Comparison of ENCODE assay signal across 22 cellular contexts in genomic region chr3:38120690-38121450, GRCh38. TPM values are rescaled to one million over a fixed set of nuclear protein-coding genes. Genes with fewer than 3 reads are reported as not detected.
A peak's percentile ranks its signal among the peaks of the same experiment; 100 is the strongest.
DNase-seq lines count a peak whose midpoint lies in the region; ATAC-seq and TF ChIP-seq lines count a peak whose summit lies in the region.
"Had no signal": no experiment of that assay in that cellular context is flagged by ENCODE, and none has a peak within 500 bp of the region (broad histone marks: within the 10 kb centered on the region; RNA-seq: fewer than 3 reads in every experiment).

No MANE protein-coding gene starts in this region.

- H3K36me3 ChIP-seq in heart right ventricle (peaks cover 0 to 64% (median 39%) of the 10 kb centered on the region in 9 donors), RWPE2 (ENCODE audit: low read depth) (peaks cover 36% of the 10 kb centered on the region), right lobe of liver (peaks cover 0 to 59% (median 38%) of the 10 kb centered on the region in 4 donors)

- peak overlapping the region; percentile 75 for H3K27ac Mint-ChIP-seq in stimulated activated naive B cell treated with anti-CD40 and anti-IgM and Interleukin-4, amounts not matched to agents 10 μg/mL and 1 μg/mL and 100 μg/mL, for 72 hours
- H3K27ac Mint-ChIP-seq: activated naive CD8-positive, alpha-beta T cell; nephron progenitor cell had no signal

- peak; percentile 30 for DNase-seq in Right ventricle myocardium inferior (ENCODE audit: missing footprints)
- DNase-seq in heart right ventricle = no peak
- DNase-seq in RWPE2 (ENCODE audit: low spot score) = peak; percentile 30
- DNase-seq in right lobe of liver = peak; percentile 11 to 54 (median 45)
- DNase-seq in stimulated activated naive B cell treated with anti-CD40 and anti-IgM and Interleukin-4, amounts not matched to agents 10 μg/mL and 1 μg/mL and 100 μg/mL, for 72 hours = no peak
- no peak for DNase-seq in stimulated activated CD8-positive, alpha-beta memory T cell treated with anti-CD3 and anti-CD28 coated beads, Interleukin-4, amount 100 ng/mL, for 48 hours
- DNase-seq in KBM-7 = no peak
- DNase-seq: activated CD4-positive, alpha-beta T cell treated with anti-CD3 and anti-CD28 coated beads for 48 hours; DMS79; effector memory CD8-positive, alpha-beta T cell; Kasumi-1; NCI-H1048; NCI-H2081; NCI-H446; nephron progenitor cell; upper lobe of right lung had no signal

- TF ChIP-seq POLR2A in right lobe of liver (IDR thresholded peaks at IDR 0.05) = no peak

- peaks cover 0 to 14% (median 4%) of the 10 kb centered on the region in 9 donors for H3K4me1 ChIP-seq in heart right ventricle
- H3K4me1 ChIP-seq in RWPE2 (ENCODE audit: insufficient read depth, poor library complexity, severe bottlenecking) = no peaks in the 10 kb centered on the region
- peaks cover 0 to 63% (median 25%) of the 10 kb centered on the region in 4 donors for H3K4me1 ChIP-seq in right lobe of liver
- H3K4me1 ChIP-seq: prostate gland, upper lobe of right lung had no signal

- in situ Hi-C loops in KBM-7 (cut with MboI; ENCODE audit: low pct_unique_long_range_greater_than_20kb, low sequenced_read_pairs) = no loop called here

- H3K27me3 ChIP-seq in heart right ventricle (no peaks in the 10 kb centered on the region), RWPE2 (ENCODE audit: insufficient read depth, poor library complexity, severe bottlenecking) (no peaks in the 10 kb centered on the region), right lobe of liver (no peaks in the 10 kb centered on the region)
- H3K27me3 ChIP-seq: upper lobe of right lung had no signal

- peaks cover 15 to 24% of the 10 kb centered on the region in 2 donors for H3K4me1 Mint-ChIP-seq in stimulated activated naive B cell treated with anti-CD40 and anti-IgM and Interleukin-4, amounts not matched to agents 10 μg/mL and 1 μg/mL and 100 μg/mL, for 72 hours
- H3K4me1 Mint-ChIP-seq: nephron progenitor cell had no signal

- H3K9me3 Mint-ChIP-seq in stimulated activated naive B cell treated with anti-CD40 and anti-IgM and Interleukin-4, amounts not matched to agents 10 μg/mL and 1 μg/mL and 100 μg/mL, for 72 hours = no peaks in the 10 kb centered on the region
- H3K9me3 Mint-ChIP-seq: effector memory CD8-positive, alpha-beta T cell; nephron progenitor cell had no signal

- no peak for TF ChIP-seq CTCF in heart right ventricle (IDR thresholded peaks at IDR 0.05)
- no peak for TF ChIP-seq CTCF in RWPE2 (IDR thresholded peaks at IDR 0.05; ENCODE audit: poor library complexity, severe bottlenecking)
- TF ChIP-seq CTCF in right lobe of liver (IDR thresholded peaks at IDR 0.05) = no peak

- no peak overlapping the region for H3K27ac ChIP-seq in heart right ventricle
- no peak overlapping the region for H3K27ac ChIP-seq in RWPE2 (ENCODE audit: poor library complexity, severe bottlenecking)
- H3K27ac ChIP-seq in right lobe of liver = peak overlapping the region in 1 of 3 donors; percentile 13
- H3K27ac ChIP-seq: prostate gland, skin epidermis, upper lobe of right lung had no signal

- H3K27me3 Mint-ChIP-seq in stimulated activated naive B cell treated with anti-CD40 and anti-IgM and Interleukin-4, amounts not matched to agents 10 μg/mL and 1 μg/mL and 100 μg/mL, for 72 hours = no peaks in the 10 kb centered on the region
- H3K27me3 Mint-ChIP-seq: activated naive CD8-positive, alpha-beta T cell; effector memory CD8-positive, alpha-beta T cell had no signal

- H3K9me3 ChIP-seq in heart right ventricle (no peaks in the 10 kb centered on the region), RWPE2 (ENCODE audit: severe bottlenecking) (no peaks in the 10 kb centered on the region), right lobe of liver (no peaks in the 10 kb centered on the region)
- H3K9me3 ChIP-seq: prostate gland, upper lobe of right lung had no signal

- H3K4me3 ChIP-seq in heart right ventricle (no peak overlapping the region), RWPE2 (ENCODE audit: severe bottlenecking) (no peak overlapping the region), right lobe of liver (no peak overlapping the region)
- H3K4me3 ChIP-seq: GM12878, prostate gland, skin epidermis, upper lobe of right lung had no signal

- peaks cover 49 to 60% of the 10 kb centered on the region in 2 donors for H3K36me3 Mint-ChIP-seq in stimulated activated naive B cell treated with anti-CD40 and anti-IgM and Interleukin-4, amounts not matched to agents 10 μg/mL and 1 μg/mL and 100 μg/mL, for 72 hours

- intact Hi-C loops in Right ventricle myocardium inferior (cut with DNase I) (no loop called here), heart right ventricle (cut with DNase I) (loop anchor here in 2 of 10 donors (5.0 to 10.0 kb wide), 2 partner anchors 354 to 356 kb away; no protein-coding TSS in a partner anchor), right lobe of liver (cut with DNase I) (loop anchor here in 1 of 2 donors (10.0 kb wide), 1 partner anchor 354 kb away; no protein-coding TSS in a partner anchor)

- H3K4me3 Mint-ChIP-seq in stimulated activated naive B cell treated with anti-CD40 and anti-IgM and Interleukin-4, amounts not matched to agents 10 μg/mL and 1 μg/mL and 100 μg/mL, for 72 hours = no peak overlapping the region
- H3K4me3 Mint-ChIP-seq: activated naive CD8-positive, alpha-beta T cell; effector memory CD8-positive, alpha-beta T cell; nephron progenitor cell had no signal

- WGBS in heart right ventricle, 2 donors = 89 to 91% methylated on average over 11 of the region's 11 CpGs
- WGBS in right lobe of liver (ENCODE audit: insufficient coverage, low coverage, low lambda C conversion rate, missing lambda C conversion rate) = 74% methylated on average over 3 of the region's 11 CpGs

- no peak for ATAC-seq in Right ventricle myocardium inferior
- ATAC-seq in heart right ventricle = no peak
- ATAC-seq in RWPE2 (ENCODE audit: low read depth) = no peak
- no peak for ATAC-seq in right lobe of liver
- no peak for ATAC-seq in stimulated activated naive B cell treated with anti-CD40 and anti-IgM and Interleukin-4, amounts not matched to agents 10 μg/mL and 1 μg/mL and 100 μg/mL, for 72 hours (replicated peaks)
- no peak for ATAC-seq in HG02938 (IDR thresholded peaks at IDR 0.05; ENCODE audit: unreplicated experiment)
- ATAC-seq: effector memory CD8-positive, alpha-beta T cell; GM12878; upper lobe of right lung had no signal

RNA-seq across cellular contexts. Expression of gene ACAA1, which starts 16.1 kb away (rescaled TPM):
- total RNA-seq in Right ventricle myocardium inferior = 116 TPM
- 100 to 1,000 TPM; 102 to 136 (median 117) TPM for total RNA-seq in heart right ventricle
- 100 to 1,000 TPM in 1 of 2 donors, 10 to 100 TPM in 1; 76.4 to 133 TPM for polyA plus RNA-seq in heart right ventricle
- total RNA-seq in right lobe of liver = 100 to 1,000 TPM; 192 to 441 (median 309) TPM

RNA-seq across cellular contexts. Expression of gene MYD88, which starts 17.6 kb away (rescaled TPM):
- total RNA-seq in Right ventricle myocardium inferior (8.8 TPM), heart right ventricle (10 to 100 TPM in 2 of 10 donors, 1 to 10 TPM in 8; 4.2 to 22.3 (median 6.8) TPM), right lobe of liver (10 to 100 TPM; 24.3 to 57.3 (median 37.0) TPM)
- 10 to 100 TPM in 1 of 2 donors, 1 to 10 TPM in 1; 7.1 to 11.1 TPM for polyA plus RNA-seq in heart right ventricle
- total RNA-seq: HT1080 had no signal

RNA-seq across cellular contexts. Expression of gene OXSR1, which starts 44.5 kb away (rescaled TPM):
- total RNA-seq in Right ventricle myocardium inferior (24.6 TPM), heart right ventricle (10 to 100 TPM; 27.3 to 38.4 (median 31.6) TPM), right lobe of liver (10 to 100 TPM; 12.0 to 20.3 (median 15.2) TPM)
- polyA plus RNA-seq in heart right ventricle = 10 to 100 TPM; 13.7 to 15.9 TPM

Comparison
In these comparisons a context has a peak if more than half of its experiments do, and no peak if none do; other contexts are left out.
1. DNase-seq: peak in Right ventricle myocardium inferior (single experiment), RWPE2 (single experiment) and right lobe of liver (3 of 3); none in heart right ventricle (0 of 2), stimulated activated naive B cell treated with anti-CD40 and anti-IgM and Interleukin-4, amounts not matched to agents 10 μg/mL and 1 μg/mL and 100 μg/mL, for 72 hours (single experiment), stimulated activated CD8-positive, alpha-beta memory T cell treated with anti-CD3 and anti-CD28 coated beads, Interleukin-4, amount 100 ng/mL, for 48 hours (single experiment) and KBM-7 (single experiment).